23 cellular contexts compared by ENCODE assay signal in genomic region chr18:35408843-35409261, GRCh38. TPM values are rescaled to one million over a fixed set of nuclear protein-coding genes. Genes with fewer than 3 reads are reported as not detected.
DNase-seq lines count a peak whose midpoint lies in the region; ATAC-seq, FAIRE-seq and TF ChIP-seq lines count a peak whose summit lies in the region.
"Had no signal": no experiment of that assay in that cellular context is flagged by ENCODE, and none has a peak within 500 bp of the region (broad histone marks: within the 10 kb centered on the region; RNA-seq: fewer than 3 reads in every experiment).

No MANE protein-coding gene starts in this region.

- H3K36me3 Mint-ChIP-seq in T-helper 2 cell treated with Interferon-gamma antibody and Interleukin-4, amounts not matched to agents 5 μg/mL and 100 μg/mL, for 36 hours (ENCODE audit: low read depth), result no peaks in the 10 kb centered on the region
- H3K36me3 Mint-ChIP-seq: activated naive CD8-positive, alpha-beta T cell treated with anti-CD3 and anti-CD28 coated beads, Interleukin-2, amount 10 ng/mL, durations not matched to agents 7 days and 5 days; brain; CD8-positive, alpha-beta T cell; type B pancreatic cell had no signal

- peak; percentile 9 for FAIRE-seq in GM12891 (lab: Jason Lieb, UNC)
- no peak for FAIRE-seq in endothelial cell of umbilical vein (lab: Jason Lieb, UNC)
- FAIRE-seq: kidney had no signal

- H3K36me3 ChIP-seq in endothelial cell of umbilical vein (ENCODE audit: control insufficient read depth in 2 of 2, extremely low read depth in 1 of 2, insufficient read depth in 2 of 2, low read length in 2 of 2), result no peaks in the 10 kb centered on the region

- no peaks in the 10 kb centered on the region for H3K9me3 ChIP-seq in endothelial cell of umbilical vein (replicated peaks; ENCODE audit: control insufficient read depth, insufficient read depth, low read length)

- H4K20me1 ChIP-seq in endothelial cell of umbilical vein (replicated peaks; ENCODE audit: control insufficient read depth, extremely low read depth, insufficient read depth, low read length), result no peaks in the 10 kb centered on the region

- no peaks in the 10 kb centered on the region for H3K27me3 ChIP-seq in endothelial cell of umbilical vein (ENCODE audit: control insufficient read depth in 2 of 2, insufficient read depth in 2 of 2, low read length in 2 of 2)
- H3K27me3 ChIP-seq: foreskin keratinocyte had no signal

- H3K9me3 Mint-ChIP-seq in T-helper 2 cell treated with Interferon-gamma antibody and Interleukin-4, amounts not matched to agents 5 μg/mL and 100 μg/mL, for 36 hours, result no peaks in the 10 kb centered on the region
- H3K9me3 Mint-ChIP-seq: activated naive CD8-positive, alpha-beta T cell treated with anti-CD3 and anti-CD28 coated beads, Interleukin-2, amount 10 ng/mL, durations not matched to agents 7 days and 5 days; CD8-positive, alpha-beta T cell; type B pancreatic cell had no signal

- DNase-seq in GM12891 (ENCODE audit: insufficient read length, low spot score) (no peak), LoVo (ENCODE audit: low spot score) (peak; percentile 47), endothelial cell of umbilical vein (ENCODE audit: low read depth, low spot score) (no peak), renal cortical epithelial cell (ENCODE audit: low read depth) (peak; percentile 2), SK-N-DZ (ENCODE audit: low spot score) (no peak), NCI-H187 (lab: John Stamatoyannopoulos, UW) (no peak)
- DNase-seq in T-helper 2 cell treated with Interferon-gamma antibody and Interleukin-4, amounts not matched to agents 5 μg/mL and 100 μg/mL, for 36 hours (ENCODE audit: low spot score), result no peak
- DNase-seq: activated naive CD8-positive, alpha-beta T cell treated with anti-CD3 and anti-CD28 coated beads, Interleukin-2, amount 10 ng/mL, durations not matched to agents 7 days and 5 days; CD8-positive, alpha-beta T cell; cortex of kidney; DMS79 treated with DMSO at 0.1 percent for 48 hours; foreskin keratinocyte; HCEC 1CT; KBM-7; kidney; NCI-H1417; SHP77; stimulated activated naive CD4-positive, alpha-beta T cell treated with Interleukin-2 at 50 U/mL for 16 hours; T-helper 2 cell had no signal

- no peaks in the 10 kb centered on the region for H3K9me1 ChIP-seq in endothelial cell of umbilical vein (replicated peaks; ENCODE audit: control insufficient read depth, extremely low read depth, insufficient read depth, low read length)

- H3K27ac ChIP-seq in endothelial cell of umbilical vein (ENCODE audit: insufficient read depth, low read depth, low read length), result no peak overlapping the region
- H3K27ac ChIP-seq: foreskin keratinocyte had no signal

- TF ChIP-seq POLR2A in GM12891 (IDR thresholded peaks at IDR 0.05; ENCODE audit: low read depth, low read length), result no peak
- TF ChIP-seq POLR2A in endothelial cell of umbilical vein (IDR thresholded peaks at IDR 0.05; ENCODE audit: low read depth, low read length), result no peak

- no peak overlapping the region for H3K4me2 ChIP-seq in endothelial cell of umbilical vein (ENCODE audit: insufficient read depth, low read length)

- peak overlapping the region; percentile 60 for H2AFZ ChIP-seq in endothelial cell of umbilical vein (ENCODE audit: low read depth, low read length)

- peaks cover 10% of the 10 kb centered on the region for H3K4me1 Mint-ChIP-seq in T-helper 2 cell treated with Interferon-gamma antibody and Interleukin-4, amounts not matched to agents 5 μg/mL and 100 μg/mL, for 36 hours (ENCODE audit: low read depth)
- H3K4me1 Mint-ChIP-seq: brain, neural crest cell had no signal

- no peak overlapping the region for H3K4me3 Mint-ChIP-seq in T-helper 2 cell treated with Interferon-gamma antibody and Interleukin-4, amounts not matched to agents 5 μg/mL and 100 μg/mL, for 36 hours
- H3K4me3 Mint-ChIP-seq: activated naive CD8-positive, alpha-beta T cell treated with anti-CD3 and anti-CD28 coated beads, Interleukin-2, amount 10 ng/mL, durations not matched to agents 7 days and 5 days; brain; CD8-positive, alpha-beta T cell; neural crest cell; type B pancreatic cell had no signal

- H3K79me2 ChIP-seq in endothelial cell of umbilical vein (ENCODE audit: control insufficient read depth, insufficient read depth, low read length), result no peaks in the 10 kb centered on the region

- peaks cover 21% of the 10 kb centered on the region for H3K27me3 Mint-ChIP-seq in T-helper 2 cell treated with Interferon-gamma antibody and Interleukin-4, amounts not matched to agents 5 μg/mL and 100 μg/mL, for 36 hours (ENCODE audit: low read depth)
- H3K27me3 Mint-ChIP-seq: type B pancreatic cell had no signal

- intact Hi-C loops in endothelial cell of umbilical vein (cut with micrococcal nuclease), result loop anchor here (1.0 to 5.0 kb wide), 11 partner anchors 22 to 541 kb away; partner anchors contain the start of gene INO80C

- H3K27ac Mint-ChIP-seq in T-helper 2 cell treated with Interferon-gamma antibody and Interleukin-4, amounts not matched to agents 5 μg/mL and 100 μg/mL, for 36 hours, result no peak overlapping the region
- H3K27ac Mint-ChIP-seq: activated naive CD8-positive, alpha-beta T cell treated with anti-CD3 and anti-CD28 coated beads, Interleukin-2, amount 10 ng/mL, durations not matched to agents 7 days and 5 days; brain; CD8-positive, alpha-beta T cell had no signal

- H3K4me1 ChIP-seq in endothelial cell of umbilical vein (ENCODE audit: control insufficient read depth, extremely low read depth, insufficient read depth, low read length), result peaks cover 4% of the 10 kb centered on the region

- dilution Hi-C loops in endothelial cell of umbilical vein (cut with MboI; ENCODE audit: extremely low pct_ligation_motif_present, low sequenced_read_pairs), result no loop called here

- no peak overlapping the region for H3K9ac ChIP-seq in endothelial cell of umbilical vein (replicated peaks; ENCODE audit: extremely low read depth, insufficient read depth, low read length)

- H3K4me3 ChIP-seq in endothelial cell of umbilical vein (replicated peaks in 1 of 3; ENCODE audit: insufficient read depth in 1 of 3, low read depth in 1 of 3, low read length in 3 of 3), result no peak overlapping the region

- no peak for ATAC-seq in HG03159 (IDR thresholded peaks at IDR 0.05; ENCODE audit: unreplicated experiment)
- ATAC-seq: foreskin keratinocyte had no signal

- no TSS peak for BruUV-seq in endothelial cell of umbilical vein (replicated peaks; lab: Mats Ljungman, UMichigan)

- no peak for TF ChIP-seq CTCF in endothelial cell of umbilical vein (IDR thresholded peaks at IDR 0.05; ENCODE audit: extremely low read depth in 1 of 2, insufficient read depth in 1 of 2, low read depth in 1 of 2, low read length in 2 of 2)

- POLR2A ChIA-PET in endothelial cell of umbilical vein (lab: Charles Lee), result no interaction called here

- CTCF ChIA-PET in endothelial cell of umbilical vein (lab: Charles Lee), result interaction anchor here (0.8 to 2.8 kb wide), 8 partner anchors 11 to 876 kb away, joined by 3 to 13 read pairs (median 3); partner anchors contain the start of gene INO80C

TF ChIP-seq in GM12891, 5 proteins besides CTCF, POLR2A, EP300 and RAD21:
- TF ChIP-seq TAF1 (IDR thresholded peaks at IDR 0.05; ENCODE audit: low read depth, low read length) (no peak), POU2F2 (IDR thresholded peaks at IDR 0.05; ENCODE audit: low read depth, low read length) (no peak), POLR2AphosphoS5 (IDR thresholded peaks at IDR 0.05; ENCODE audit: low read depth, low read length) (no peak), PAX5 (IDR thresholded peaks at IDR 0.05; ENCODE audit: insufficient read depth, low read length, severe bottlenecking) (no peak), SPI1 (IDR thresholded peaks at IDR 0.05; ENCODE audit: low read depth, low read length) (no peak)
TF ChIP-seq in GM12891: peak in this region for 0.

TF ChIP-seq in endothelial cell of umbilical vein, 7 proteins besides CTCF, POLR2A, EP300 and RAD21:
- no peak for TF ChIP-seq EZH2 (IDR thresholded peaks at IDR 0.05; ENCODE audit: borderline replicate concordance, low read depth, low read length, severe bottlenecking)
- no peak for TF ChIP-seq MAX (IDR thresholded peaks at IDR 0.05; ENCODE audit: insufficient read depth, insufficient read length)
- TF ChIP-seq FOS (IDR thresholded peaks at IDR 0.05; ENCODE audit: borderline replicate concordance, insufficient read depth, low read length), result no peak
- TF ChIP-seq JUN (IDR thresholded peaks at IDR 0.05; ENCODE audit: borderline replicate concordance, insufficient read depth, insufficient read length, low read depth), result no peak
- TF ChIP-seq POLR2AphosphoS5 (IDR thresholded peaks at IDR 0.05; ENCODE audit: insufficient read depth, low read depth, low read length), result no peak
- no peak for TF ChIP-seq GATA2 (IDR thresholded peaks at IDR 0.05; ENCODE audit: insufficient read depth, insufficient read length, low read depth, low read length)
TF ChIP-seq in endothelial cell of umbilical vein: peak in this region for 0.

RNA-seq across cellular contexts. Expression of gene ZNF396, which starts 31.7 kb away (rescaled TPM):
- 0.60 TPM for polyA plus RNA-seq in GM12891 (2012; ENCODE audit: low read depth, missing spikeins)
- total RNA-seq in endothelial cell of umbilical vein, result 0.44 and 0.72 TPM in 2 replicates
- polyA plus RNA-seq in endothelial cell of umbilical vein, result 0.14 and 0.28 TPM in 2 replicates
- polyA plus RNA-seq in endothelial cell of umbilical vein (2011; cell fraction: cytosol; rRNA removed), result 0.25 and 0.27 TPM in 2 replicates
- polyA plus RNA-seq in endothelial cell of umbilical vein (2011; cell fraction: nucleus; rRNA removed), result 0.42 and 0.90 TPM in 2 replicates
- polyA plus RNA-seq in endothelial cell of umbilical vein (2012), result 0.27 and 0.52 TPM in 2 replicates
- 0.68 and 0.98 TPM in 2 replicates for polyA minus RNA-seq in endothelial cell of umbilical vein
- not detected for polyA minus RNA-seq in endothelial cell of umbilical vein (2011; cell fraction: cytosol; rRNA and poly(A)+ RNA removed)
- 0.43 and 0.58 TPM in 2 replicates for polyA minus RNA-seq in endothelial cell of umbilical vein (2011; cell fraction: nucleus; rRNA and poly(A)+ RNA removed)
- 2.1 and 6.0 TPM in 2 replicates for total RNA-seq in renal cortical epithelial cell
- 0.51 and 0.55 TPM in 2 replicates for polyA plus RNA-seq in SK-N-DZ (2014; cell fraction: cytosol; rRNA removed)
- polyA plus RNA-seq in SK-N-DZ (2014; cell fraction: nucleus; rRNA removed), result 0.22 and 0.52 TPM in 2 replicates
- total RNA-seq: CD8-positive, alpha-beta T cell had no signal

Comparison
In these comparisons a context has a peak if more than half of its experiments do, and no peak if none do; other contexts are left out.
1. DNase-seq: peak in LoVo (single experiment) and renal cortical epithelial cell (single experiment); none in GM12891 (single experiment), endothelial cell of umbilical vein (single experiment), SK-N-DZ (single experiment), NCI-H187 (0 of 2) and T-helper 2 cell treated with Interferon-gamma antibody and Interleukin-4, amounts not matched to agents 5 μg/mL and 100 μg/mL, for 36 hours (single experiment).